In genomic region chr14:50002926-50003212, GRCh38 we compare ENCODE assay signal across 8 cellular contexts.
DNase-seq lines count a peak whose midpoint lies in the region; ATAC-seq, FAIRE-seq and TF ChIP-seq lines count a peak whose summit lies in the region.

No MANE protein-coding gene starts in this region.

- POLR2A ChIA-PET in CD8-positive, alpha-beta memory T cell (lab: Charles Lee) = interaction anchor here (0.6 to 6.1 kb wide), 15 partner anchors 26 to 165 kb away, joined by 3 to 85 read pairs (median 15); partner anchors contain the start of genes ARF6 and NEMF
- POLR2A ChIA-PET in PC-9 (lab: Charles Lee; ENCODE audit: unreplicated experiment) (interaction anchor here (0.9 to 1.1 kb wide), 2 partner anchors 28 to 952 kb away, joined by 5 to 10 read pairs; no protein-coding TSS in a partner anchor), endothelial cell of umbilical vein (lab: Charles Lee) (interaction anchor here (0.9 kb wide), 1 partner anchor 111 kb away, joined by 3 read pairs; no protein-coding TSS in a partner anchor)

- no peaks in the 10 kb centered on the region for H3K27me3 ChIP-seq in CD8-positive, alpha-beta memory T cell (ENCODE audit: insufficient read depth, low read length, poor library complexity, severe bottlenecking)
- H3K27me3 ChIP-seq in PC-9 (ENCODE audit: insufficient read depth, low read depth) (no peaks in the 10 kb centered on the region), endothelial cell of umbilical vein (ENCODE audit: control insufficient read depth in 2 of 2, insufficient read depth in 2 of 2, low read length in 2 of 2) (no peaks in the 10 kb centered on the region), osteoblast (ENCODE audit: insufficient read depth, low read length) (no peaks in the 10 kb centered on the region)

- peaks cover 57 to 79% (median 68%) of the 10 kb centered on the region in 3 donors for H3K4me1 Mint-ChIP-seq in CD8-positive, alpha-beta memory T cell

- no TSS peak for BruUV-seq in PC-9 (replicated peaks; lab: Mats Ljungman, UMichigan)
- no TSS peak for BruUV-seq in endothelial cell of umbilical vein (replicated peaks; lab: Mats Ljungman, UMichigan)

- ATAC-seq in GM21390 (IDR thresholded peaks at IDR 0.05; ENCODE audit: unreplicated experiment) = no peak
- ATAC-seq in GM21423 (IDR thresholded peaks at IDR 0.05; ENCODE audit: unreplicated experiment) = no peak

- no peak for TF ChIP-seq POLR2A in endothelial cell of umbilical vein (IDR thresholded peaks at IDR 0.05; ENCODE audit: low read depth, low read length)

- peak overlapping the region; percentile 12 for H3K9ac ChIP-seq in endothelial cell of umbilical vein (replicated peaks; ENCODE audit: extremely low read depth, insufficient read depth, low read length)

- CTCF ChIA-PET in CD8-positive, alpha-beta memory T cell (lab: Charles Lee) = interaction anchor here (1.0 to 7.5 kb wide), 28 partner anchors 10 to 150 kb away, joined by 3 to 163 read pairs (median 6); partner anchors contain the start of genes ARF6 and NEMF
- CTCF ChIA-PET in PC-9 (lab: Charles Lee) = interaction anchor here (1.4 to 1.6 kb wide), 2 partner anchors 36 to 141 kb away, joined by 3 to 9 read pairs; no protein-coding TSS in a partner anchor
- CTCF ChIA-PET in endothelial cell of umbilical vein (lab: Charles Lee) = interaction anchor here (1.1 to 2.3 kb wide), 9 partner anchors 31 to 141 kb away, joined by 4 to 12 read pairs (median 7); no protein-coding TSS in a partner anchor

- peaks cover 0 to 1% of the 10 kb centered on the region in 2 donors for H3K27me3 Mint-ChIP-seq in CD8-positive, alpha-beta memory T cell

- H3K36me3 ChIP-seq in CD8-positive, alpha-beta memory T cell (ENCODE audit: insufficient read depth, low read length) = no peaks in the 10 kb centered on the region
- no peaks in the 10 kb centered on the region for H3K36me3 ChIP-seq in PC-9 (ENCODE audit: low read depth)
- no peaks in the 10 kb centered on the region for H3K36me3 ChIP-seq in endothelial cell of umbilical vein (ENCODE audit: control insufficient read depth in 2 of 2, extremely low read depth in 1 of 2, insufficient read depth in 2 of 2, low read length in 2 of 2)
- H3K36me3 ChIP-seq in osteoblast (ENCODE audit: insufficient read depth, low read length) = no peaks in the 10 kb centered on the region

- H4K20me1 ChIP-seq in PC-9 (ENCODE audit: insufficient read depth) (no peaks in the 10 kb centered on the region), endothelial cell of umbilical vein (replicated peaks; ENCODE audit: control insufficient read depth, extremely low read depth, insufficient read depth, low read length) (no peaks in the 10 kb centered on the region), osteoblast (ENCODE audit: insufficient read depth, low read length) (no peaks in the 10 kb centered on the region)

- DNase-seq in CD8-positive, alpha-beta memory T cell = no peak
- DNase-seq in PC-9 = no peak
- DNase-seq in endothelial cell of umbilical vein (ENCODE audit: low read depth, low spot score) = no peak
- no peak for DNase-seq in osteoblast (ENCODE audit: insufficient read length, low spot score, missing footprints)
- no peak for DNase-seq in stimulated activated CD4-positive, alpha-beta T cell treated with anti-CD3 and anti-CD28 coated beads, Interleukin-15, amount 100 ng/mL, for 24 hours
- no peak for DNase-seq in SHP77 (lab: John Stamatoyannopoulos, UW)

- H3K9me3 ChIP-seq in CD8-positive, alpha-beta memory T cell (ENCODE audit: low read length) = no peaks in the 10 kb centered on the region
- H3K9me3 ChIP-seq in PC-9 (ENCODE audit: insufficient read depth, low read depth) (no peaks in the 10 kb centered on the region), endothelial cell of umbilical vein (replicated peaks; ENCODE audit: control insufficient read depth, insufficient read depth, low read length) (no peaks in the 10 kb centered on the region), osteoblast (ENCODE audit: low read depth, low read length) (no peaks in the 10 kb centered on the region)

- H2AFZ ChIP-seq in PC-9 = peak overlapping the region; percentile 66
- peak overlapping the region; percentile 95 for H2AFZ ChIP-seq in endothelial cell of umbilical vein (ENCODE audit: low read depth, low read length)
- H2AFZ ChIP-seq in osteoblast (ENCODE audit: low read length) = peak overlapping the region; percentile 76

- TF ChIP-seq CTCF in PC-9 (conservative IDR thresholded peaks at IDR 0.05) (no peak), endothelial cell of umbilical vein (IDR thresholded peaks at IDR 0.05; ENCODE audit: extremely low read depth in 1 of 2, insufficient read depth in 1 of 2, low read depth in 1 of 2, low read length in 2 of 2) (no peak), osteoblast (IDR thresholded peaks at IDR 0.05; ENCODE audit: extremely low read depth, low read depth, low read length) (no peak)

- H3K4me2 ChIP-seq in PC-9 (peak overlapping the region; percentile 96), endothelial cell of umbilical vein (ENCODE audit: insufficient read depth, low read length) (peak overlapping the region; percentile 71), osteoblast (ENCODE audit: insufficient read depth, low read length) (peak overlapping the region; percentile 92)

- H3K27ac Mint-ChIP-seq in CD8-positive, alpha-beta memory T cell = peak overlapping the region; percentile 95 to 100 (median 99)

- peak overlapping the region; percentile 79 to 92 (median 81) for H3K4me3 Mint-ChIP-seq in CD8-positive, alpha-beta memory T cell

- H3K36me3 Mint-ChIP-seq in CD8-positive, alpha-beta memory T cell = no peaks in the 10 kb centered on the region

- H3K4me3 ChIP-seq in CD8-positive, alpha-beta memory T cell (ENCODE audit: low read length) = peak overlapping the region; percentile 82
- peak overlapping the region; percentile 63 for H3K4me3 ChIP-seq in PC-9
- H3K4me3 ChIP-seq in endothelial cell of umbilical vein (replicated peaks in 1 of 3; ENCODE audit: insufficient read depth in 1 of 3, low read depth in 1 of 3, low read length in 3 of 3) = peak overlapping the region; percentile 38 to 67 (median 57)
- peak overlapping the region; percentile 74 for H3K4me3 ChIP-seq in osteoblast (ENCODE audit: insufficient read depth, low read length)

- H3K9me1 ChIP-seq in endothelial cell of umbilical vein (replicated peaks; ENCODE audit: control insufficient read depth, extremely low read depth, insufficient read depth, low read length) = no peaks in the 10 kb centered on the region

- H3K9me2 ChIP-seq in PC-9 (ENCODE audit: insufficient read depth) = no peaks in the 10 kb centered on the region

- dilution Hi-C loops in endothelial cell of umbilical vein (cut with MboI; ENCODE audit: extremely low pct_ligation_motif_present, low sequenced_read_pairs) = no loop called here

- H3F3A ChIP-seq in PC-9 (ENCODE audit: insufficient read depth, low read depth) = peaks cover 62% of the 10 kb centered on the region

- H3K4me1 ChIP-seq in CD8-positive, alpha-beta memory T cell (ENCODE audit: insufficient read depth, low read length) = peaks cover 58% of the 10 kb centered on the region
- H3K4me1 ChIP-seq in PC-9 (replicated peaks; ENCODE audit: insufficient read depth) = peaks cover 88% of the 10 kb centered on the region
- H3K4me1 ChIP-seq in endothelial cell of umbilical vein (ENCODE audit: control insufficient read depth, extremely low read depth, insufficient read depth, low read length) = peaks cover 39% of the 10 kb centered on the region
- peaks cover 48% of the 10 kb centered on the region for H3K4me1 ChIP-seq in osteoblast (ENCODE audit: insufficient read depth, low read length)

- H3K9me3 Mint-ChIP-seq in CD8-positive, alpha-beta memory T cell = no peaks in the 10 kb centered on the region

- intact Hi-C loops in PC-9 (cut with micrococcal nuclease; ENCODE audit: unreplicated experiment) (loop anchor here (1.0 to 5.0 kb wide), 2 partner anchors 59 to 529 kb away; partner anchors contain the start of gene MAP4K5), endothelial cell of umbilical vein (cut with micrococcal nuclease) (loop anchor here (1.0 to 5.0 kb wide), 2 partner anchors 37 to 104 kb away; no protein-coding TSS in a partner anchor)

- peaks cover 18% of the 10 kb centered on the region for H3K79me2 ChIP-seq in PC-9 (ENCODE audit: low read depth)
- H3K79me2 ChIP-seq in endothelial cell of umbilical vein (ENCODE audit: control insufficient read depth, insufficient read depth, low read length) = no peaks in the 10 kb centered on the region
- H3K79me2 ChIP-seq in osteoblast (ENCODE audit: insufficient read depth, low read length) = no peaks in the 10 kb centered on the region

- peak overlapping the region; percentile 100 for H3K27ac ChIP-seq in CD8-positive, alpha-beta memory T cell (ENCODE audit: low read depth, low read length)
- H3K27ac ChIP-seq in PC-9 (peak overlapping the region; percentile 95), endothelial cell of umbilical vein (ENCODE audit: insufficient read depth, low read depth, low read length) (no peak overlapping the region), osteoblast (ENCODE audit: low read depth, low read length) (peak overlapping the region; percentile 99)

- peak; percentile 80 for FAIRE-seq in endothelial cell of umbilical vein (lab: Jason Lieb, UNC)

TF ChIP-seq in endothelial cell of umbilical vein, 7 proteins besides CTCF, POLR2A, EP300 and RAD21:
- TF ChIP-seq POLR2AphosphoS5 (IDR thresholded peaks at IDR 0.05; ENCODE audit: insufficient read depth, low read depth, low read length) = no peak
- TF ChIP-seq FOS (IDR thresholded peaks at IDR 0.05; ENCODE audit: borderline replicate concordance, insufficient read depth, low read length) = no peak
- TF ChIP-seq JUN (IDR thresholded peaks at IDR 0.05; ENCODE audit: borderline replicate concordance, insufficient read depth, insufficient read length, low read depth) = no peak
- TF ChIP-seq GATA2 (IDR thresholded peaks at IDR 0.05; ENCODE audit: insufficient read depth, insufficient read length, low read depth, low read length) = no peak
- no peak for TF ChIP-seq MYC (IDR thresholded peaks at IDR 0.05; ENCODE audit: low read depth, low read length)
- TF ChIP-seq, protein P1, sequence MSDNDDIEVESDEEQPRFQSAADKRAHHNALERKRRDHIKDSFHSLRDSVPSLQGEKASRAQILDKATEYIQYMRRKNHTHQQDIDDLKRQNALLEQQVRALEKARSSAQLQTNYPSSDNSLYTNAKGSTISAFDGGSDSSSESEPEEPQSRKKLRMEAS (IDR thresholded peaks at IDR 0.05; ENCODE audit: insufficient read depth, insufficient read length) = no peak
- TF ChIP-seq EZH2 (IDR thresholded peaks at IDR 0.05; ENCODE audit: borderline replicate concordance, low read depth, low read length, severe bottlenecking) = no peak
